1 cellular context compared by ENCODE assay signal in the genomic region with DNA sequence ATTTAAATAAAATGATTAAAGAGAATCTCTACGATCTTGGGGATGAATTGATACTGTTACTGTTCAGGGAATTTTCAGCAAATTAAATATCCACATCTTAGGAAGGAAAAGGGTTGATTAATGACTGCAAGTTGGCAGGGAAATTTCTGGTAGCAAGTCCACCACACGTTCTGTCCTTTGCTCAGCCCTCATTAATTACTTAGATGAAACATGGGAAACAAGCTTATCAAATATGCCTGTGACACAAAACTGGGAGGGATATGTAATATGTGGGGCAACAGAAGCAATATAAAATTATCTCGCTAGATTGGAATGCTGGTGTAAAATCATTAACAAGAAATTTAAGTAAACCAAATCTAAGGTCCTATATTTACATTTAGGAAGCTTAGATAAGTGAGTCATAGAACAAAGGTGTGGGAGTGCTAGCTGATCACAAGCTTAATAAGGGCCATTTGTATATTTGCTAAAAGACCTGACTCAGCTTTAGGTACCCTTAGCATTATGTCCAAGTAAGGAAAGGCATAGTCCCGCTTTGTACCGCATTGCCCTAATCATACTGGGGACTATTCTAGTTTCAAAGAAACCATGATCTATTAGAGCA.
TF ChIP-seq lines count a peak whose summit lies in the region.

No MANE protein-coding gene starts in this region.

TF ChIP-seq in A549, 52 proteins besides CTCF, POLR2A, EP300 and RAD21:
- TF ChIP-seq MAFK (IDR thresholded peaks at IDR 0.05; ENCODE audit: partially characterized antibody), result peak; percentile 43
- TF ChIP-seq, protein P1, sequence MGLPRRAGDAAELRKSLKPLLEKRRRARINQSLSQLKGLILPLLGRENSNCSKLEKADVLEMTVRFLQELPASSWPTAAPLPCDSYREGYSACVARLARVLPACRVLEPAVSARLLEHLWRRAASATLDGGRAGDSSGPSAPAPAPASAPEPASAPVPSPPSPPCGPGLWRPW (IDR thresholded peaks at IDR 0.05), result no peak
- TF ChIP-seq HOXB5 (CRISPR knock-in tag; IDR thresholded peaks at IDR 0.05), result no peak
- TF ChIP-seq RARB (CRISPR knock-in tag; IDR thresholded peaks at IDR 0.05), result no peak
